Comparison of ENCODE assay signal across 20 cellular contexts in the genomic region with DNA sequence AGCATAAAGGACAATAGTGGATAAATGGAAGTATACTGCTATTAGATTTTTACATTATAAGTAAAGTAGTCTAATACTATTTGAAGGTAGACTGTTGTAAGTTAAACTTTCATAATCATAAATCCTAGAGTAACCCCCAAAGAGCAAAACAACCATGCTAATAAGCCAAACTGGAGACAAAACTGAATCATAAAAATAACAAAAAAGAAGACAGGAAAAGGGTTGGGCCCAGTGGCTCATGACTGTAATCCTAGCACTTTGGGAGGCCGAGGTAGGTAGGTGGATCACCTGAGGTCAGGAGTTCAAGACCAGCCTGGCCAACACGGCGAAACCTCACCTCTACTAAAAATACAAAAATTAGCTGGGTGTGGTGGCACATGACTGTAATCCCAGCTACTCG. TPM values are rescaled to one million over a fixed set of nuclear protein-coding genes. Genes with fewer than 3 reads are reported as not detected.
DNase-seq lines count a peak whose midpoint lies in the region; ATAC-seq and TF ChIP-seq lines count a peak whose summit lies in the region.
"Had no signal": no experiment of that assay in that cellular context is flagged by ENCODE, and none has a peak within 500 bp of the region (broad histone marks: within the 10 kb centered on the region; RNA-seq: fewer than 3 reads in every experiment).

No MANE protein-coding gene starts in this region.

- no peak overlapping the region for H3K4me3 ChIP-seq in breast epithelium
- no peak overlapping the region for H3K4me3 ChIP-seq in fibroblast of mammary gland (ENCODE audit: control insufficient read depth, low read depth, low read length)
- no peak overlapping the region for H3K4me3 ChIP-seq in psoas muscle
- H3K4me3 ChIP-seq: BLaER1, K562 had no signal

- H3K9me3 ChIP-seq in breast epithelium (no peaks in the 10 kb centered on the region), psoas muscle (no peaks in the 10 kb centered on the region)

- peaks cover 20% of the 10 kb centered on the region for H3K36me3 Mint-ChIP-seq in MCF 10A (ENCODE audit: insufficient read depth, unreplicated experiment)

- POLR2A ChIA-PET in MCF 10A (lab: Yijun Ruan, JAX): interaction anchor here (0.6 to 2.8 kb wide), 4 partner anchors 8 to 359 kb away, joined by 3 to 35 read pairs (median 5); partner anchors contain the start of genes CACUL1 and DENND10

- H3K27me3 ChIP-seq in breast epithelium (no peaks in the 10 kb centered on the region), psoas muscle (ENCODE audit: insufficient read depth in 3 of 3, low read length in 2 of 3) (no peaks in the 10 kb centered on the region)
- H3K27me3 ChIP-seq: BLaER1 had no signal

- BruUV-seq in MCF 10A (replicated peaks; lab: Mats Ljungman, UMichigan): no TSS peak

- intact Hi-C loops in MCF 10A (cut with micrococcal nuclease): no loop called here
- intact Hi-C loops in breast epithelium (cut with DNase I; ENCODE audit: low total_unique reads): no loop called here
- intact Hi-C loops in psoas muscle (cut with DNase I): loop anchor here in 1 of 2 donors (10.0 kb wide), 1 partner anchor 280 kb away; the partner anchor contains the start of gene NANOS1
- intact Hi-C loops in posterior cingulate gyrus (cut with DNase I): no loop called here

- DNase-seq in MCF 10A (ENCODE audit: unreplicated experiment) (peak; percentile 74), breast epithelium (ENCODE audit: low spot score in 2 of 2) (no peak), fibroblast of mammary gland (ENCODE audit: low read depth) (peak; percentile 21), psoas muscle (no peak), T-helper 9 cell (no peak), posterior cingulate gyrus (no peak)
- DNase-seq in activated CD4-positive, alpha-beta T cell treated with anti-CD3 and anti-CD28 coated beads for 4 hours: no peak
- DNase-seq: 8988T; CD8-positive, alpha-beta memory T cell; DMS79 treated with DMSO at 0.1 percent for 48 hours; GOT3; NCI-H1048; NCI-H1436 treated with DMSO at 0.1 percent for 48 hours; NCI-H2081 treated with DMSO at 0.1 percent for 48 hours; NCI-H510A; NCI-H774; PC-3 had no signal

- WGBS in psoas muscle, 3 donors: 72 to 90% (median 73%) methylated on average over 4 of the region's 4 CpGs

- H3K36me3 ChIP-seq in breast epithelium (no peaks in the 10 kb centered on the region), psoas muscle (ENCODE audit: insufficient read depth in 1 of 2, low read depth in 1 of 2) (no peaks in the 10 kb centered on the region)

- TF ChIP-seq POLR2A in breast epithelium (IDR thresholded peaks at IDR 0.05): no peak

- H3K27ac Mint-ChIP-seq in MCF 10A (ENCODE audit: low read depth, unreplicated experiment): peak overlapping the region; percentile 81
- H3K27ac Mint-ChIP-seq: CD8-positive, alpha-beta memory T cell had no signal

- CTCF ChIA-PET in MCF 10A (lab: Yijun Ruan, JAX): no interaction called here

- H3K4me1 Mint-ChIP-seq in MCF 10A (ENCODE audit: insufficient read depth, unreplicated experiment): peaks cover 64% of the 10 kb centered on the region

- ATAC-seq in psoas muscle (no peak), GM21723 (IDR thresholded peaks at IDR 0.05; ENCODE audit: unreplicated experiment) (no peak)
- ATAC-seq: K562, PC-3 had no signal

- no peaks in the 10 kb centered on the region for H3K27me3 Mint-ChIP-seq in MCF 10A (ENCODE audit: insufficient read depth, unreplicated experiment)
- H3K27me3 Mint-ChIP-seq: CD8-positive, alpha-beta memory T cell had no signal

- TF ChIP-seq CTCF in MCF 10A (IDR thresholded peaks at IDR 0.05; ENCODE audit: unreplicated experiment): no peak
- no peak for TF ChIP-seq CTCF in breast epithelium (IDR thresholded peaks at IDR 0.05)
- TF ChIP-seq CTCF in fibroblast of mammary gland (conservative IDR thresholded peaks at IDR 0.05; ENCODE audit: control insufficient read depth, insufficient read depth, low read depth, low read length): no peak
- no peak for TF ChIP-seq CTCF in psoas muscle (IDR thresholded peaks at IDR 0.05)

- H3K27ac ChIP-seq in breast epithelium: peak overlapping the region in 1 of 2 donors; percentile 80
- peak overlapping the region; percentile 48 for H3K27ac ChIP-seq in psoas muscle
- H3K27ac ChIP-seq: BLaER1 had no signal

- no peaks in the 10 kb centered on the region for H3K9me3 Mint-ChIP-seq in MCF 10A (ENCODE audit: unreplicated experiment)
- H3K9me3 Mint-ChIP-seq: CD8-positive, alpha-beta memory T cell had no signal

- peak overlapping the region; percentile 67 for H3K4me3 Mint-ChIP-seq in MCF 10A (ENCODE audit: unreplicated experiment)

- peaks cover 0 to 6% of the 10 kb centered on the region in 2 donors for H3K4me1 ChIP-seq in breast epithelium
- peaks cover 47% of the 10 kb centered on the region for H3K4me1 ChIP-seq in psoas muscle

RNA-seq across cellular contexts. Expression of gene CACUL1, which starts 9.7 kb away (rescaled TPM):
- total RNA-seq in MCF 10A (2022) (45.9 and 51.0 TPM in 2 replicates), breast epithelium (10 to 100 TPM; 33.4 to 68.6 (median 55.2) TPM), psoas muscle (10 to 100 TPM; 22.1 to 41.0 (median 39.6) TPM)
- polyA plus RNA-seq in psoas muscle: 10 to 100 TPM in 1 of 3 donors, 1 to 10 TPM in 2; 5.9 to 21.2 (median 8.0) TPM

Comparison
In these comparisons a context has a peak if more than half of its experiments do, and no peak if none do; other contexts are left out.
1. DNase-seq: peak in MCF 10A (single experiment) and fibroblast of mammary gland (single experiment); none in breast epithelium (0 of 2), psoas muscle (0 of 2), T-helper 9 cell (single experiment), posterior cingulate gyrus (0 of 10) and activated CD4-positive, alpha-beta T cell treated with anti-CD3 and anti-CD28 coated beads for 4 hours (0 of 2).